31 cellular contexts compared by ENCODE assay signal in genomic region chr7:30692882-30693281, GRCh38. TPM values are rescaled to one million over a fixed set of nuclear protein-coding genes. Genes with fewer than 3 reads are reported as not detected.
"Had no signal": no experiment of that assay in that cellular context is flagged by ENCODE, and none has a peak within 500 bp of the region (broad histone marks: within the 10 kb centered on the region; RNA-seq: fewer than 3 reads in every experiment).

No MANE protein-coding gene starts in this region.

- ATAC-seq: Panc1, Right ventricle myocardium inferior had no signal

- DNase-seq: Karpas-422, KBM-7, MV-4-11, NCI-H1092, NCI-H1105, NCI-H1417 treated with DMSO at 0.1 percent for 48 hours, NCI-H1436 treated with DMSO at 0.1 percent for 48 hours, NCI-H1694 treated with DMSO at 0.1 percent for 48 hours, NCI-H187 treated with DMSO at 0.1 percent for 48 hours, NCI-H2029, NCI-H2081, NCI-H2107, NCI-H2171, NCI-H226, NCI-H446 treated with DMSO at 0.1 percent for 48 hours, NCI-H510A, NCI-H524, NCI-H526, NCI-H774, PC-9, SHP77, SIG-M5, SK-N-SH, SW 1271 had no signal

RNA-seq across cellular contexts. Expression of gene CRHR2, which starts 10.6 kb away (rescaled TPM):
- total RNA-seq: LHCN-M2, MCF 10A, OCI-LY7, PC-9, RPMI7951, SJSA1 had no signal

RNA-seq across cellular contexts. Expression of gene INMT, which starts 59.1 kb away (rescaled TPM):
- total RNA-seq: MCF 10A, PC-9 had no signal
